8 cellular contexts compared by ENCODE assay signal in the genomic region with DNA sequence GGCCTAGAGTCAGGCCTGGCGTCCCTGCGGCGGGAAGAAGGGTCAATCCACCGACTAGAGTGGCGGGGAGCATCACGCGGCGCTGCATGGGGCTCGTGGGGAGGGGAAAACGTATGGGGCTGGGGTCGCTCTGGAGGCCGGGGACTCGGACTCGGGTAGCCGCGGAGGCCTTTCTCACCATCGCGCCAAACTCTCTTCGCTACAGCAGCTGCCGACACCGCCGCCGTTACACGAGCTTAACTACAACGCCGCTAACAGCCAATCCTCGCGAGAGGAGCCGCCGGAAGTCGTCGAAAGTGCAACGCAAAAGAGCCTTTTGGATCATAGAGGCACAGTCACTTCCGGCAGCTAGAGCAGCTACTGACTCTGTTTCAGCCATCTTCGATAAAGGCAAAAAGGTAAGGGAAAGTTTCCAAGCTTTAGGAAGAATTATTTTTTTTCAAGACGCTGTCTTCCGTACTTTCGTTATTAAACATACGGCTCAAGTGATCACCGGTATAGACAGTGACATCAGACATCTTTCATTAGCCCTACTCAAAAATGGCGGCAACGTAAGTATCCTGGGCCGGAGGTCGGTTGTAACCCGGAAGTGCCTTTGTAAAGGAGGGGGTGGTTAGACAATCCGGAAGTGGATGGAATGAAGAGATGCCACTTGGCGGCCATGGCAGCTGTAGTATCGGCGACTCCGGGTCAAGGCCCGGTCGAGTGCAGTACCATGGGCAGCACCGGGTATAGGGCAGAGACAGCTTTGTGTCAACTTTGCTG. TPM values are rescaled to one million over a fixed set of nuclear protein-coding genes. Genes with fewer than 3 reads are reported as not detected.
DNase-seq lines count a peak whose midpoint lies in the region; ATAC-seq and TF ChIP-seq lines count a peak whose summit lies in the region.

A gene (minus strand): TSS at position 247 of the 765 bp plus-strand sequence. CDS start 66 bp downstream, at position 181.
A gene with protein sequence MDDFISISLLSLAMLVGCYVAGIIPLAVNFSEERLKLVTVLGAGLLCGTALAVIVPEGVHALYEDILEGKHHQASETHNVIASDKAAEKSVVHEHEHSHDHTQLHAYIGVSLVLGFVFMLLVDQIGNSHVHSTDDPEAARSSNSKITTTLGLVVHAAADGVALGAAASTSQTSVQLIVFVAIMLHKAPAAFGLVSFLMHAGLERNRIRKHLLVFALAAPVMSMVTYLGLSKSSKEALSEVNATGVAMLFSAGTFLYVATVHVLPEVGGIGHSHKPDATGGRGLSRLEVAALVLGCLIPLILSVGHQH (plus strand): TSS at position 640 of the 765 bp plus-strand sequence. CDS start 678 bp downstream, outside the sequence.

- TF ChIP-seq POLR2A in prostate gland (IDR thresholded peaks at IDR 0.05): peak; percentile 9

- H3K27ac ChIP-seq in angular gyrus (ENCODE audit: low read depth, low read length): peak within 1 kb of the TSS; percentile 88
- peak within 1 kb of the TSS; percentile 87 to 91 for H3K27ac ChIP-seq in prostate gland
- peak within 1 kb of the TSS; percentile 86 for H3K27ac ChIP-seq in urinary bladder (ENCODE audit: low read depth)

- H3K4me1 ChIP-seq in prostate gland (replicated peaks): peaks cover 7% of the 10 kb centered on the region
- H3K4me1 ChIP-seq in urinary bladder (ENCODE audit: insufficient read depth): peaks cover 4% of the 10 kb centered on the region

- peak; percentile 89 for ATAC-seq in GM18498 (IDR thresholded peaks at IDR 0.05; ENCODE audit: unreplicated experiment)
- ATAC-seq in HG02938 (IDR thresholded peaks at IDR 0.05; ENCODE audit: unreplicated experiment): peak; percentile 84
- ATAC-seq in left ventricle myocardium superior: peak; percentile 98

- peak in 1 of 4 experiments; percentile 11 for TF ChIP-seq CTCF in prostate gland (IDR thresholded peaks at IDR 0.05)

- H3K9me3 ChIP-seq in prostate gland: no peaks in the 10 kb centered on the region

- H3K4me3 ChIP-seq in prostate gland (peak within 1 kb of the TSS; percentile 79 to 86), urinary bladder (ENCODE audit: low read depth, low read length) (peak within 1 kb of the TSS; percentile 95)

- H3K36me3 ChIP-seq in prostate gland (peaks cover 0 to 16% of the 10 kb centered on the region in 2 donors), urinary bladder (ENCODE audit: insufficient read depth) (peaks cover 4% of the 10 kb centered on the region)

- peak; percentile 94 to 99 for DNase-seq in NCI-H187 (lab: John Stamatoyannopoulos, UW)
- DNase-seq in T-helper 2 cell: peak; percentile 80 to 98 (median 90)
- peak; percentile 96 for DNase-seq in left ventricle myocardium superior
- DNase-seq in prostate gland (ENCODE audit: low spot score): peak; percentile 96

- WGBS in prostate gland: under 1% methylated on average over 53 of the region's 53 CpGs
- under 1% methylated on average over 53 of the region's 53 CpGs for WGBS in urinary bladder

- no peaks in the 10 kb centered on the region for H3K27me3 ChIP-seq in prostate gland (replicated peaks; ENCODE audit: insufficient read depth)

- intact Hi-C loops in left ventricle myocardium superior (cut with micrococcal nuclease) (loop anchor here (10.0 kb wide), 1 partner anchor 1583 kb away; a partner anchor contains a TSS), prostate gland (cut with DNase I) (loop anchor here (1.0 kb wide), 1 partner anchor 151 kb away; no protein-coding TSS in a partner anchor)

RNA-seq across cellular contexts. Expression of the first gene that starts in this region (rescaled TPM):
- total RNA-seq in left ventricle myocardium superior (100.0 TPM), prostate gland (100 to 1,000 TPM in 1 of 2 donors, 10 to 100 TPM in 1; 68.5 to 111 TPM), urinary bladder (131 TPM)
- 135 TPM for polyA plus RNA-seq in urinary bladder

RNA-seq across cellular contexts. Expression of the second gene that starts in this region (rescaled TPM):
- 18.4 TPM for total RNA-seq in left ventricle myocardium superior
- 100 to 1,000 TPM in 1 of 2 donors, 10 to 100 TPM in 1; 71.5 to 102 TPM for total RNA-seq in prostate gland
- 108 TPM for total RNA-seq in urinary bladder
- polyA plus RNA-seq in urinary bladder: 25.5 TPM

Comparison
In these comparisons a context has a peak if more than half of its experiments do, and no peak if none do; other contexts are left out.
1. Peak in every context shown above with its lines: DNase-seq, ATAC-seq, H3K4me3 ChIP-seq and H3K27ac ChIP-seq.